ENCODE assay signal across 11 cellular contexts in genomic region chr4:21806991-21807390, GRCh38.
"Had no signal": no experiment of that assay in that cellular context is flagged by ENCODE, and none has a peak within 500 bp of the region (broad histone marks: within the 10 kb centered on the region; RNA-seq: fewer than 3 reads in every experiment).

No MANE protein-coding gene starts in this region.

- H3K4me3 ChIP-seq: heart left ventricle, thoracic aorta had no signal

- ATAC-seq: activated CD4-positive, CD25-positive, alpha-beta regulatory T cell treated with anti-CD3 and anti-CD28 coated beads, Interleukin-2, amount 50 U/mL, for 24 hours; heart left ventricle; natural killer cell; stimulated activated effector memory CD8-positive, alpha-beta T cell treated with anti-CD3 and anti-CD28 coated beads, Interleukin-12 subunit alpha, Interleukin-12 subunit beta, amount 100 ng/mL, for 72 hours had no signal

- H3K27me3 ChIP-seq: heart left ventricle, neutrophil had no signal

- H3K9me3 ChIP-seq: heart left ventricle, neutrophil, thoracic aorta had no signal

- DNase-seq: activated CD4-positive, alpha-beta T cell treated with anti-CD3 and anti-CD28 coated beads, Interleukin-2, amount 50 U/mL, for 4 hours; activated naive CD4-positive, alpha-beta T cell treated with anti-CD3 and anti-CD28 coated beads, Interleukin-2, amount 50 U/mL, for 16 hours; heart left ventricle; mesendoderm; natural killer cell; stimulated activated CD4-positive, alpha-beta T cell treated with anti-CD3 and anti-CD28 coated beads, Interleukin-12 subunit alpha, Interleukin-12 subunit beta, amount 100 ng/mL, for 4 hours; T-helper 2 cell had no signal

- H3K4me1 ChIP-seq: heart left ventricle had no signal

- H3K27ac ChIP-seq: heart left ventricle, neutrophil, thoracic aorta had no signal

- H3K36me3 ChIP-seq: heart left ventricle, neutrophil, thoracic aorta had no signal
